ENCODE assay signal across 20 cellular contexts in genomic region chr5:132686193-132686592, GRCh38. TPM values are rescaled to one million over a fixed set of nuclear protein-coding genes. Genes with fewer than 3 reads are reported as not detected.
DNase-seq lines count a peak whose midpoint lies in the region; ATAC-seq lines count a peak whose summit lies in the region.
"Had no signal": no experiment of that assay in that cellular context is flagged by ENCODE, and none has a peak within 500 bp of the region (broad histone marks: within the 10 kb centered on the region; RNA-seq: fewer than 3 reads in every experiment).

No MANE protein-coding gene starts in this region.

- H3K36me3 Mint-ChIP-seq in activated naive CD8-positive, alpha-beta T cell, result peaks cover 3% of the 10 kb centered on the region
- H3K36me3 Mint-ChIP-seq in activated naive CD8-positive, alpha-beta T cell treated with anti-CD3 and anti-CD28 coated beads, Interleukin-2, amount 50 U/mL, for 24 hours (ENCODE audit: low read depth), result no peaks in the 10 kb centered on the region
- H3K36me3 Mint-ChIP-seq: CD8-positive, alpha-beta T cell had no signal

- H3K4me1 Mint-ChIP-seq in activated naive CD8-positive, alpha-beta T cell (ENCODE audit: low read depth), result peaks cover 28% of the 10 kb centered on the region
- peaks cover 42% of the 10 kb centered on the region for H3K4me1 Mint-ChIP-seq in activated naive CD8-positive, alpha-beta T cell treated with anti-CD3 and anti-CD28 coated beads, Interleukin-2, amount 50 U/mL, for 24 hours
- H3K4me1 Mint-ChIP-seq: GM23338 had no signal

- H3K27ac Mint-ChIP-seq in activated naive CD8-positive, alpha-beta T cell, result peak overlapping the region; percentile 5
- no peak overlapping the region for H3K27ac Mint-ChIP-seq in activated naive CD8-positive, alpha-beta T cell treated with anti-CD3 and anti-CD28 coated beads, Interleukin-2, amount 50 U/mL, for 24 hours
- H3K27ac Mint-ChIP-seq: B cell; CD8-positive, alpha-beta T cell; GM23338; HFFc6 had no signal

- no peak overlapping the region for H3K4me3 Mint-ChIP-seq in activated naive CD8-positive, alpha-beta T cell
- no peak overlapping the region for H3K4me3 Mint-ChIP-seq in activated naive CD8-positive, alpha-beta T cell treated with anti-CD3 and anti-CD28 coated beads, Interleukin-2, amount 50 U/mL, for 24 hours
- H3K4me3 Mint-ChIP-seq: B cell; CD8-positive, alpha-beta T cell; GM23338; HFFc6 had no signal

- H3K27me3 Mint-ChIP-seq in activated naive CD8-positive, alpha-beta T cell, result no peaks in the 10 kb centered on the region
- no peaks in the 10 kb centered on the region for H3K27me3 Mint-ChIP-seq in activated naive CD8-positive, alpha-beta T cell treated with anti-CD3 and anti-CD28 coated beads, Interleukin-2, amount 50 U/mL, for 24 hours

- intact Hi-C loops in posterior vena cava (cut with DNase I), result no loop called here

- H3K9me3 Mint-ChIP-seq in activated naive CD8-positive, alpha-beta T cell (ENCODE audit: low read depth), result no peaks in the 10 kb centered on the region
- H3K9me3 Mint-ChIP-seq in activated naive CD8-positive, alpha-beta T cell treated with anti-CD3 and anti-CD28 coated beads, Interleukin-2, amount 50 U/mL, for 24 hours, result no peaks in the 10 kb centered on the region
- H3K9me3 Mint-ChIP-seq: CD8-positive, alpha-beta T cell; GM23338; HFFc6 had no signal

- no peak for ATAC-seq in activated naive CD8-positive, alpha-beta T cell treated with anti-CD3 and anti-CD28 coated beads, Interleukin-2, amount 50 U/mL, for 24 hours
- ATAC-seq: CD8-positive, alpha-beta T cell; GM12878; GM23338 had no signal

- H3K27ac ChIP-seq in KOPT-K1 (ENCODE audit: low read depth, low read length, poor library complexity, severe bottlenecking), result peak overlapping the region; percentile 93
- H3K27ac ChIP-seq: BLaER1 treated with 17β-estradiol and CSF1 and Interleukin-3, amounts not matched to agents 10 nM and 100 nM had no signal

- H3K9me3 ChIP-seq in KOPT-K1 (ENCODE audit: insufficient read depth, low read length, poor library complexity, severe bottlenecking), result no peaks in the 10 kb centered on the region
- H3K9me3 ChIP-seq: BLaER1 treated with 17β-estradiol and CSF1 and Interleukin-3, amounts not matched to agents 10 nM and 100 nM had no signal

- no peak for DNase-seq in activated naive CD8-positive, alpha-beta T cell treated with anti-CD3 and anti-CD28 coated beads, Interleukin-2, amount 50 U/mL, for 24 hours
- DNase-seq in iPS-NIHi7 (ENCODE audit: extremely low spot score) (peak; percentile 10), posterior vena cava (ENCODE audit: low spot score) (peak; percentile 3), T-helper 9 cell (no peak), UCSD-AML1 (lab: John Stamatoyannopoulos, UW; ENCODE audit: unreplicated experiment) (no peak)
- DNase-seq: Calu3; CD8-positive, alpha-beta T cell; DMS79 treated with DMSO at 0.1 percent for 48 hours; EL; HCEC 1CT; HFFc6; IMR-90 had no signal

- no peaks in the 10 kb centered on the region for H3K36me3 ChIP-seq in KOPT-K1 (ENCODE audit: insufficient read depth, low read length)
- H3K36me3 ChIP-seq: BLaER1 treated with 17β-estradiol and CSF1 and Interleukin-3, amounts not matched to agents 10 nM and 100 nM had no signal

RNA-seq across cellular contexts. Expression of gene IL4, which starts 12.4 kb away (rescaled TPM):
- total RNA-seq in posterior vena cava, result not detected
- total RNA-seq: A172; B cell; Calu3; CD8-positive, alpha-beta T cell; G401; GM12878; GM23338; HFFc6; IMR-90 had no signal

RNA-seq across cellular contexts. Expression of gene IL13, which starts 28.2 kb away (rescaled TPM):
- total RNA-seq in posterior vena cava, result under 1 TPM in 1 of 2 donors, not detected in 1; 0.29 TPM
- total RNA-seq: A172; Calu3; CD8-positive, alpha-beta T cell; G401; GM23338; HFFc6; IMR-90 had no signal

RNA-seq across cellular contexts. Expression of gene KIF3A, which starts 51.2 kb away (rescaled TPM):
- 10 to 100 TPM in 1 of 2 donors, 1 to 10 TPM in 1; 7.5 to 10.0 TPM for total RNA-seq in posterior vena cava

Comparison
In these comparisons a context has a peak if more than half of its experiments do, and no peak if none do; other contexts are left out.
1. DNase-seq: peak in iPS-NIHi7 (single experiment) and posterior vena cava (single experiment); none in activated naive CD8-positive, alpha-beta T cell treated with anti-CD3 and anti-CD28 coated beads, Interleukin-2, amount 50 U/mL, for 24 hours (single experiment), T-helper 9 cell (single experiment) and UCSD-AML1 (single experiment).